22 cellular contexts compared by ENCODE assay signal in the genomic region with DNA sequence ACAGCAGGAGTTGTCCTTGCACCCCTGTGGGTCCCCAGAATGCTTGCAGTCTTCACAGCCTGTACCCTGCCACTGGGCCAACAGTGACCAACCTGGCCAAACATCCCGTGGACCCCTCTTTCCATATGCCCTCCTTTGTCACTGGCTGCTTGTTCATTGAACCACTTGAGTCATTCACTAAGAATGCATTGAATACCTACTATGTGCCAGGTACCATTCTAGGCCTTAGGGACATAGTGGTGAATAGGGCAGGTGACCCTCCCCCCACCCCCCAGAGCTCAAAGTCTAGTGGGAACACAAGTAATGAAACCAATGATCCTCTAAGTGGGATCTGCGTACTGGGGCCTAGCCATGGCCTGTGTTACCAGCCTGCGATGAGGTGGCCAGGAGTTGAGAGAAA. TPM values are rescaled to one million over a fixed set of nuclear protein-coding genes. Genes with fewer than 3 reads are reported as not detected.
DNase-seq lines count a peak whose midpoint lies in the region; ATAC-seq, FAIRE-seq and TF ChIP-seq lines count a peak whose summit lies in the region.
"Had no signal": no experiment of that assay in that cellular context is flagged by ENCODE, and none has a peak within 500 bp of the region (broad histone marks: within the 10 kb centered on the region; RNA-seq: fewer than 3 reads in every experiment).

No MANE protein-coding gene starts in this region.

- H3K27ac ChIP-seq in HepG2 (ENCODE audit: extremely low read length, insufficient read depth, low read length) = no peak overlapping the region
- H3K27ac ChIP-seq in right lobe of liver = no peak overlapping the region
- peak overlapping the region; percentile 43 for H3K27ac ChIP-seq in KOPT-K1 (ENCODE audit: low read depth, low read length, poor library complexity, severe bottlenecking)
- H3K27ac ChIP-seq in K562 (ENCODE audit: extremely low read depth, low read depth, low read length) = no peak overlapping the region
- no peak overlapping the region for H3K27ac ChIP-seq in osteoblast (ENCODE audit: low read depth, low read length)
- no peak overlapping the region for H3K27ac ChIP-seq in substantia nigra (ENCODE audit: low read depth, low read length, poor library complexity, severe bottlenecking)
- H3K27ac ChIP-seq: A549, C4-2B, GM23248 had no signal

- no peak overlapping the region for H3K4me2 ChIP-seq in HepG2 (ENCODE audit: low read depth, low read length)
- no peak overlapping the region for H3K4me2 ChIP-seq in K562 (ENCODE audit: insufficient read depth, low read length)
- H3K4me2 ChIP-seq in osteoblast (ENCODE audit: insufficient read depth, low read length) = no peak overlapping the region
- H3K4me2 ChIP-seq: A549 had no signal

- H3K9ac ChIP-seq in HepG2 (ENCODE audit: insufficient read depth, low read depth, low read length) (no peak overlapping the region), K562 (ENCODE audit: insufficient read depth in 1 of 2, low read depth in 2 of 2, low read length in 2 of 2) (no peak overlapping the region)
- H3K9ac ChIP-seq: GM23248 had no signal

- H3K4me1 ChIP-seq in HepG2 (ENCODE audit: insufficient read depth, low read length) (peaks cover 53% of the 10 kb centered on the region), right lobe of liver (no peaks in the 10 kb centered on the region), K562 (replicated peaks in 1 of 2; ENCODE audit: control insufficient read depth in 2 of 2, insufficient read depth in 2 of 2, low read length in 2 of 2) (peaks cover 0 to 12% of the 10 kb centered on the region in 2 experiments; a peak in 2 of 5 replicates), osteoblast (ENCODE audit: insufficient read depth, low read length) (no peaks in the 10 kb centered on the region)
- H3K4me1 ChIP-seq: BE2C had no signal

- TF ChIP-seq CTCF in HepG2 (CRISPR knock-in tag; IDR thresholded peaks at IDR 0.05) = no peak
- no peak for TF ChIP-seq CTCF in right lobe of liver (IDR thresholded peaks at IDR 0.05)
- no peak for TF ChIP-seq CTCF in K562 (IDR thresholded peaks at IDR 0.05 in 2 of 3, conservative IDR thresholded peaks at IDR 0.05 in 1 of 3; ENCODE audit: insufficient read depth in 2 of 3, low read depth in 1 of 3, low read length in 3 of 3)
- TF ChIP-seq CTCF in osteoblast (IDR thresholded peaks at IDR 0.05; ENCODE audit: extremely low read depth, low read depth, low read length) = no peak

- no peaks in the 10 kb centered on the region for H3K9me1 ChIP-seq in K562 (ENCODE audit: control insufficient read depth, insufficient read depth, low read length)

- in situ Hi-C loops in HepG2 (cut with HindIII; ENCODE audit: extremely low pct_ligation_motif_present, low pct_unique_long_range_greater_than_20kb) = no loop called here
- in situ Hi-C loops in K562 (cut with MboI) = no loop called here

- TF ChIP-seq POLR2A in HepG2 (IDR thresholded peaks at IDR 0.05; ENCODE audit: insufficient read depth in 1 of 2, low read depth in 2 of 2, low read length in 2 of 2) (no peak), right lobe of liver (IDR thresholded peaks at IDR 0.05) (no peak), K562 (conservative IDR thresholded peaks at IDR 0.05) (no peak), GM18505 (IDR thresholded peaks at IDR 0.05; ENCODE audit: borderline replicate concordance, extremely low read depth, insufficient read depth, insufficient read length) (no peak)

- intact Hi-C loops in HepG2 (cut with micrococcal nuclease; ENCODE audit: unreplicated experiment) (no loop called here), right lobe of liver (cut with DNase I) (no loop called here), K562 (cut with micrococcal nuclease) (no loop called here)

- H3K4me3 ChIP-seq in HepG2 (replicated peaks in 1 of 3; ENCODE audit: insufficient read depth in 1 of 3, low read depth in 2 of 3, low read length in 3 of 3) = no peak overlapping the region
- H3K4me3 ChIP-seq in right lobe of liver = no peak overlapping the region
- H3K4me3 ChIP-seq in K562 = no peak overlapping the region
- H3K4me3 ChIP-seq in osteoblast (ENCODE audit: insufficient read depth, low read length) = no peak overlapping the region
- H3K4me3 ChIP-seq: A549, GM23248 had no signal

- peaks cover 0 to 2% of the 10 kb centered on the region in 2 experiments; a peak in 1 of 5 replicates for H3K27me3 ChIP-seq in HepG2 (ENCODE audit: control insufficient read depth in 1 of 2, insufficient read depth in 2 of 2, low read length in 2 of 2)
- H3K27me3 ChIP-seq in right lobe of liver = no peaks in the 10 kb centered on the region
- no peaks in the 10 kb centered on the region for H3K27me3 ChIP-seq in K562 (ENCODE audit: control insufficient read depth in 2 of 2, insufficient read depth in 2 of 2, low read length in 2 of 2)
- peaks cover 9% of the 10 kb centered on the region for H3K27me3 ChIP-seq in osteoblast (ENCODE audit: insufficient read depth, low read length)
- H3K27me3 ChIP-seq: BE2C had no signal

- ATAC-seq in HepG2 (no peak), right lobe of liver (no peak), K562 (no peak), GM21737 (IDR thresholded peaks at IDR 0.05; ENCODE audit: unreplicated experiment) (no peak), GM18505 (IDR thresholded peaks at IDR 0.05; ENCODE audit: unreplicated experiment) (no peak)
- ATAC-seq: A549 had no signal

- H2AFZ ChIP-seq in HepG2 (ENCODE audit: low read length) (no peak overlapping the region), K562 (ENCODE audit: low read depth, low read length) (no peak overlapping the region), osteoblast (ENCODE audit: low read length) (no peak overlapping the region)
- H2AFZ ChIP-seq: GM23248 had no signal

- H3K36me3 ChIP-seq in HepG2 (replicated peaks in 1 of 2; ENCODE audit: control insufficient read depth in 1 of 2, insufficient read depth in 2 of 2, low read length in 2 of 2) (no peaks in the 10 kb centered on the region), right lobe of liver (no peaks in the 10 kb centered on the region), KOPT-K1 (ENCODE audit: insufficient read depth, low read length) (no peaks in the 10 kb centered on the region), K562 (ENCODE audit: control insufficient read depth, insufficient read depth, low read length) (no peaks in the 10 kb centered on the region), osteoblast (ENCODE audit: insufficient read depth, low read length) (no peaks in the 10 kb centered on the region)
- H3K36me3 ChIP-seq: BE2C had no signal

- 77% methylated on average over 3 of the region's 3 CpGs for WGBS in HepG2 (ENCODE audit: low lambda C conversion rate)
- 100% methylated on average over 2 of the region's 3 CpGs for WGBS in right lobe of liver (ENCODE audit: insufficient coverage, low coverage, low lambda C conversion rate, missing lambda C conversion rate)
- 71% methylated on average over 3 of the region's 3 CpGs for WGBS in K562 (ENCODE audit: insufficient coverage, low coverage, missing lambda C conversion rate)

- CTCF ChIA-PET in HepG2 (lab: Yijun Ruan, JAX; ENCODE audit: low intra/inter-chr PET ratio, low total read pairs) (no interaction called here), K562 (lab: Yijun Ruan, JAX; ENCODE audit: low intra/inter-chr PET ratio) (no interaction called here)

- no peak for FAIRE-seq in HepG2 (lab: Jason Lieb, UNC)
- FAIRE-seq in K562 (lab: Jason Lieb, UNC) = no peak
- FAIRE-seq: A549, H1 had no signal

- TF ChIP-seq EP300 in HepG2 (IDR thresholded peaks at IDR 0.05; ENCODE audit: low read depth in 2 of 2, low read length in 2 of 2) = no peak
- no peak for TF ChIP-seq EP300 in HepG2 (CRISPR knock-in tag; IDR thresholded peaks at IDR 0.05; ENCODE audit: borderline replicate concordance)
- TF ChIP-seq EP300 in K562 (IDR thresholded peaks at IDR 0.05; ENCODE audit: low read length) = no peak

- POLR2A ChIA-PET in HepG2 (lab: Yijun Ruan, JAX) (no interaction called here), K562 (lab: Yijun Ruan, JAX) (no interaction called here)

- H3K9me3 ChIP-seq in HepG2 (ENCODE audit: low read length) = no peaks in the 10 kb centered on the region
- no peaks in the 10 kb centered on the region for H3K9me3 ChIP-seq in right lobe of liver
- no peaks in the 10 kb centered on the region for H3K9me3 ChIP-seq in KOPT-K1 (ENCODE audit: insufficient read depth, low read length, poor library complexity, severe bottlenecking)
- H3K9me3 ChIP-seq in K562 (replicated peaks; ENCODE audit: control insufficient read depth, insufficient read depth, low read depth, low read length) = no peaks in the 10 kb centered on the region
- H3K9me3 ChIP-seq in osteoblast (ENCODE audit: low read depth, low read length) = no peaks in the 10 kb centered on the region
- H3K9me3 ChIP-seq: A549, BE2C, Caco-2 had no signal

- no peaks in the 10 kb centered on the region for H3K79me2 ChIP-seq in HepG2 (ENCODE audit: insufficient read depth, low read length)
- H3K79me2 ChIP-seq in K562 (ENCODE audit: control insufficient read depth, insufficient read depth, low read length) = no peaks in the 10 kb centered on the region
- no peaks in the 10 kb centered on the region for H3K79me2 ChIP-seq in osteoblast (ENCODE audit: insufficient read depth, low read length)

- H4K20me1 ChIP-seq in HepG2 (ENCODE audit: insufficient read depth, low read length) (no peaks in the 10 kb centered on the region), K562 (replicated peaks; ENCODE audit: control insufficient read depth, insufficient read depth, low read length) (no peaks in the 10 kb centered on the region), osteoblast (ENCODE audit: insufficient read depth, low read length) (no peaks in the 10 kb centered on the region)

- TF ChIP-seq RAD21 in HepG2 (CRISPR knock-in tag; IDR thresholded peaks at IDR 0.05) (no peak), K562 (CRISPR knock-in tag; conservative IDR thresholded peaks at IDR 0.05 in 1 of 2, IDR thresholded peaks at IDR 0.05 in 1 of 2) (no peak)

- no TSS peak for BruUV-seq in HepG2 (replicated peaks; lab: Mats Ljungman, UMichigan)
- BruUV-seq in K562 (replicated peaks; lab: Mats Ljungman, UMichigan) = no TSS peak

- DNase-seq in HepG2 (ENCODE audit: low spot score) (no peak), right lobe of liver (no peak), K562 (ENCODE audit: extremely low read depth in 1 of 4, low spot score in 3 of 4) (no peak), osteoblast (ENCODE audit: insufficient read length, low spot score, missing footprints) (peak; percentile 42), substantia nigra (lab: John Stamatoyannopoulos, UW) (no peak)
- DNase-seq: 8988T, ACHN, BE2C, Caco-2, DMS153, EL, GM23248, H7, HCEC 1CT had no signal

RNA-seq across cellular contexts. Expression of a gene that starts 28.2 kb away (rescaled TPM):
- total RNA-seq in HepG2 (2016; rRNA removed; fragmentation: Illumina TruSeq; extraction: Trizol) (13.7 and 14.8 TPM in 2 replicates), right lobe of liver (10 to 100 TPM; 11.3 to 19.0 (median 17.3) TPM), K562 (2014; rRNA removed) (18.3 and 23.3 TPM in 2 replicates), K562 (2014; rRNA removed; fragmentation: Illumina TruSeq; extraction: Trizol) (33.9 and 41.4 TPM in 2 replicates), K562 (2015; rRNA removed; fragmentation: Illumina TruSeq; extraction: Trizol) (28.6 and 35.6 TPM in 2 replicates), K562 (2021) (26.3 and 33.2 TPM in 2 replicates), osteoblast (2.5 and 5.9 TPM in 2 replicates)
- total RNA-seq in HepG2 (2016; cell fraction: cytosol; rRNA removed; fragmentation: Illumina TruSeq; extraction: Trizol; ENCODE audit: low read depth) = 17.8 and 18.9 TPM in 2 replicates
- 14.0 and 14.9 TPM in 2 replicates for total RNA-seq in HepG2 (2016; cell fraction: insoluble cytoplasmic fraction; rRNA removed; fragmentation: Illumina TruSeq; extraction: Trizol)
- total RNA-seq in HepG2 (2016; cell fraction: membrane; rRNA removed; fragmentation: Illumina TruSeq; extraction: Trizol) = 20.5 and 22.0 TPM in 2 replicates
- total RNA-seq in HepG2 (2016; cell fraction: nucleus; rRNA removed; fragmentation: Illumina TruSeq; extraction: Trizol) = 10.7 and 17.6 TPM in 2 replicates
- polyA plus RNA-seq in HepG2 (2011; rRNA removed) (27.3 and 33.4 TPM in 2 replicates), K562 (2011; rRNA removed) (61.5 and 72.1 TPM in 2 replicates), K562 (2014; fragmentation: Illumina TruSeq; extraction: Trizol) (40.8 and 50.0 TPM in 2 replicates), K562 (2014; fragmentation: Nextera tagmentation; extraction: Ambion mirVana) (100 to 1,000 TPM; 108 to 122 TPM), K562 (2014; rRNA removed) (25.7 and 36.0 TPM in 2 replicates)
- 11.5 and 19.9 TPM in 2 replicates for polyA plus RNA-seq in HepG2 (2011; cell fraction: cytosol; rRNA removed)
- 14.6 and 17.8 TPM in 2 replicates for polyA plus RNA-seq in HepG2 (2011; cell fraction: nucleus; rRNA removed)
- 10.2 and 23.5 TPM in 2 replicates for polyA plus RNA-seq in HepG2 (2012)
- 30.3 and 35.6 TPM in 2 replicates for polyA plus RNA-seq in HepG2 (2016; cell fraction: cytosol; fragmentation: Illumina TruSeq; extraction: Trizol; ENCODE audit: low read depth)
- polyA plus RNA-seq in HepG2 (2016; cell fraction: insoluble cytoplasmic fraction; fragmentation: Illumina TruSeq; extraction: Trizol; ENCODE audit: low read depth) = 25.5 and 30.4 TPM in 2 replicates
- 33.9 and 38.2 TPM in 2 replicates for polyA plus RNA-seq in HepG2 (2016; cell fraction: membrane; fragmentation: Illumina TruSeq; extraction: Trizol; ENCODE audit: low read depth)
- 37.8 and 39.4 TPM in 2 replicates for polyA plus RNA-seq in HepG2 (2016; cell fraction: nucleus; fragmentation: Illumina TruSeq; extraction: Trizol; ENCODE audit: insufficient read depth, low read depth)
- polyA minus RNA-seq in HepG2 (2011; rRNA and poly(A)+ RNA removed; ENCODE audit: low replicate concordance) = 7.7 and 7.8 TPM in 2 replicates
- 5.8 and 7.8 TPM in 2 replicates for polyA minus RNA-seq in HepG2 (2011; cell fraction: cytosol; rRNA and poly(A)+ RNA removed)
- 11.4 and 13.6 TPM in 2 replicates for polyA minus RNA-seq in HepG2 (2011; cell fraction: nucleus; rRNA and poly(A)+ RNA removed)
- total RNA-seq in K562 (2011; cell fraction: chromatin; rRNA removed; ENCODE audit: low replicate concordance) = 14.7 and 23.3 TPM in 2 replicates
- total RNA-seq in K562 (2011; cell fraction: nucleolus; rRNA removed) = 11.3 and 13.5 TPM in 2 replicates
- total RNA-seq in K562 (2011; cell fraction: nucleoplasm; rRNA removed) = 22.6 and 23.7 TPM in 2 replicates
- 19.3 and 44.8 TPM in 2 replicates for polyA plus RNA-seq in K562 (2011; cell fraction: cytosol; rRNA removed)
- 16.6 and 25.9 TPM in 2 replicates for polyA plus RNA-seq in K562 (2011; cell fraction: nucleus; rRNA removed)
- polyA plus RNA-seq in K562 (2012) = 35.4 and 65.1 TPM in 2 replicates
- 20.4 and 27.9 TPM in 2 replicates for polyA minus RNA-seq in K562 (2011; rRNA and poly(A)+ RNA removed)
- 6.1 and 13.9 TPM in 2 replicates for polyA minus RNA-seq in K562 (2011; cell fraction: cytosol; rRNA and poly(A)+ RNA removed)
- 9.2 and 12.9 TPM in 2 replicates for polyA minus RNA-seq in K562 (2011; cell fraction: nucleus; rRNA and poly(A)+ RNA removed)

RNA-seq across cellular contexts. Expression of a gene that starts 28.4 kb away (rescaled TPM):
- total RNA-seq in HepG2 (2016; rRNA removed; fragmentation: Illumina TruSeq; extraction: Trizol) (108 and 162 TPM in 2 replicates), right lobe of liver (10 to 100 TPM; 46.7 to 68.7 (median 54.2) TPM), K562 (2014; rRNA removed) (92.0 and 120 TPM in 2 replicates), K562 (2014; rRNA removed; fragmentation: Illumina TruSeq; extraction: Trizol) (76.9 and 79.7 TPM in 2 replicates), K562 (2015; rRNA removed; fragmentation: Illumina TruSeq; extraction: Trizol) (78.7 and 84.1 TPM in 2 replicates), K562 (2021) (70.2 and 72.3 TPM in 2 replicates), osteoblast (364 and 410 TPM in 2 replicates)
- total RNA-seq in HepG2 (2016; cell fraction: cytosol; rRNA removed; fragmentation: Illumina TruSeq; extraction: Trizol; ENCODE audit: low read depth) = 111 and 126 TPM in 2 replicates
- 108 and 166 TPM in 2 replicates for total RNA-seq in HepG2 (2016; cell fraction: insoluble cytoplasmic fraction; rRNA removed; fragmentation: Illumina TruSeq; extraction: Trizol)
- 165 and 198 TPM in 2 replicates for total RNA-seq in HepG2 (2016; cell fraction: membrane; rRNA removed; fragmentation: Illumina TruSeq; extraction: Trizol)
- total RNA-seq in HepG2 (2016; cell fraction: nucleus; rRNA removed; fragmentation: Illumina TruSeq; extraction: Trizol) = 153 and 156 TPM in 2 replicates
- polyA plus RNA-seq in HepG2 (2011; rRNA removed) (45.8 and 55.7 TPM in 2 replicates), K562 (2011; rRNA removed) (50.9 and 55.2 TPM in 2 replicates), K562 (2014; fragmentation: Illumina TruSeq; extraction: Trizol) (55.2 and 59.5 TPM in 2 replicates), K562 (2014; fragmentation: Nextera tagmentation; extraction: Ambion mirVana) (10 to 100 TPM; 17.5 to 20.2 TPM), K562 (2014; rRNA removed) (43.8 and 45.5 TPM in 2 replicates)
- polyA plus RNA-seq in HepG2 (2011; cell fraction: cytosol; rRNA removed) = 38.5 and 41.4 TPM in 2 replicates
- polyA plus RNA-seq in HepG2 (2011; cell fraction: nucleus; rRNA removed) = 75.7 and 103 TPM in 2 replicates
- polyA plus RNA-seq in HepG2 (2012) = 62.1 and 88.8 TPM in 2 replicates
- 6.9 and 8.0 TPM in 2 replicates for polyA plus RNA-seq in HepG2 (2016; cell fraction: cytosol; fragmentation: Illumina TruSeq; extraction: Trizol; ENCODE audit: low read depth)
- 102 and 108 TPM in 2 replicates for polyA plus RNA-seq in HepG2 (2016; cell fraction: insoluble cytoplasmic fraction; fragmentation: Illumina TruSeq; extraction: Trizol; ENCODE audit: low read depth)
- polyA plus RNA-seq in HepG2 (2016; cell fraction: membrane; fragmentation: Illumina TruSeq; extraction: Trizol; ENCODE audit: low read depth) = 34.7 and 44.9 TPM in 2 replicates
- polyA plus RNA-seq in HepG2 (2016; cell fraction: nucleus; fragmentation: Illumina TruSeq; extraction: Trizol; ENCODE audit: insufficient read depth, low read depth) = 109 and 111 TPM in 2 replicates
- 51.0 and 75.9 TPM in 2 replicates for polyA minus RNA-seq in HepG2 (2011; rRNA and poly(A)+ RNA removed; ENCODE audit: low replicate concordance)
- 139 and 147 TPM in 2 replicates for polyA minus RNA-seq in HepG2 (2011; cell fraction: cytosol; rRNA and poly(A)+ RNA removed)
- polyA minus RNA-seq in HepG2 (2011; cell fraction: nucleus; rRNA and poly(A)+ RNA removed) = 285 and 338 TPM in 2 replicates
- 68.3 and 340 TPM in 2 replicates for total RNA-seq in K562 (2011; cell fraction: chromatin; rRNA removed; ENCODE audit: low replicate concordance)
- 36.7 and 62.0 TPM in 2 replicates for total RNA-seq in K562 (2011; cell fraction: nucleolus; rRNA removed)
- total RNA-seq in K562 (2011; cell fraction: nucleoplasm; rRNA removed) = 111 and 148 TPM in 2 replicates
- polyA plus RNA-seq in K562 (2011; cell fraction: cytosol; rRNA removed) = 23.6 and 27.3 TPM in 2 replicates
- polyA plus RNA-seq in K562 (2011; cell fraction: nucleus; rRNA removed) = 76.0 and 95.6 TPM in 2 replicates
- 39.0 and 63.6 TPM in 2 replicates for polyA plus RNA-seq in K562 (2012)
- polyA minus RNA-seq in K562 (2011; rRNA and poly(A)+ RNA removed) = 113 and 162 TPM in 2 replicates
- polyA minus RNA-seq in K562 (2011; cell fraction: cytosol; rRNA and poly(A)+ RNA removed) = 61.4 and 64.4 TPM in 2 replicates
- polyA minus RNA-seq in K562 (2011; cell fraction: nucleus; rRNA and poly(A)+ RNA removed) = 81.3 and 164 TPM in 2 replicates

RNA-seq across cellular contexts. Expression of a gene that starts 38.1 kb away (rescaled TPM):
- total RNA-seq in HepG2 (2016; rRNA removed; fragmentation: Illumina TruSeq; extraction: Trizol) (0.09 and 0.13 TPM in 2 replicates), right lobe of liver (under 1 TPM in 3 of 6 experiments, not detected in 3; 0.12 to 0.18 (median 0.17) TPM), K562 (2014; rRNA removed) (not detected in 2 replicates), K562 (2014; rRNA removed; fragmentation: Illumina TruSeq; extraction: Trizol) (not detected in 2 replicates), K562 (2015; rRNA removed; fragmentation: Illumina TruSeq; extraction: Trizol) (not detected in 2 replicates), K562 (2021) (not detected in 2 replicates), osteoblast (not detected in 2 replicates)
- total RNA-seq in HepG2 (2016; cell fraction: cytosol; rRNA removed; fragmentation: Illumina TruSeq; extraction: Trizol; ENCODE audit: low read depth) = not detected in 2 replicates
- 0.19 and 0.26 TPM in 2 replicates for total RNA-seq in HepG2 (2016; cell fraction: insoluble cytoplasmic fraction; rRNA removed; fragmentation: Illumina TruSeq; extraction: Trizol)
- 0.40 and 0.45 TPM in 2 replicates for total RNA-seq in HepG2 (2016; cell fraction: membrane; rRNA removed; fragmentation: Illumina TruSeq; extraction: Trizol)
- total RNA-seq in HepG2 (2016; cell fraction: nucleus; rRNA removed; fragmentation: Illumina TruSeq; extraction: Trizol) = not detected in 2 replicates
- polyA plus RNA-seq in HepG2 (2011; rRNA removed) (2.1 and 2.9 TPM in 2 replicates), K562 (2011; rRNA removed) (not detected in 2 replicates), K562 (2014; fragmentation: Illumina TruSeq; extraction: Trizol) (not detected in 2 replicates), K562 (2014; fragmentation: Nextera tagmentation; extraction: Ambion mirVana) (not detected), K562 (2014; rRNA removed) (not detected in 2 replicates)
- 1.8 and 2.0 TPM in 2 replicates for polyA plus RNA-seq in HepG2 (2011; cell fraction: cytosol; rRNA removed)
- 0.63 and 1.2 TPM in 2 replicates for polyA plus RNA-seq in HepG2 (2011; cell fraction: nucleus; rRNA removed)
- polyA plus RNA-seq in HepG2 (2012) = 0.72 and 1.4 TPM in 2 replicates
- 0.24 and 0.29 TPM in 2 replicates for polyA plus RNA-seq in HepG2 (2016; cell fraction: cytosol; fragmentation: Illumina TruSeq; extraction: Trizol; ENCODE audit: low read depth)
- polyA plus RNA-seq in HepG2 (2016; cell fraction: insoluble cytoplasmic fraction; fragmentation: Illumina TruSeq; extraction: Trizol; ENCODE audit: low read depth) = 0.47 TPM in 2 replicates
- polyA plus RNA-seq in HepG2 (2016; cell fraction: membrane; fragmentation: Illumina TruSeq; extraction: Trizol; ENCODE audit: low read depth) = 0.42 and 0.52 TPM in 2 replicates
- 0.42 TPM in 1 of 2 replicates, not detected in the other for polyA plus RNA-seq in HepG2 (2016; cell fraction: nucleus; fragmentation: Illumina TruSeq; extraction: Trizol; ENCODE audit: insufficient read depth, low read depth)
- polyA minus RNA-seq in HepG2 (2011; rRNA and poly(A)+ RNA removed; ENCODE audit: low replicate concordance) = 2.2 TPM in 1 of 2 replicates, not detected in the other
- polyA minus RNA-seq in HepG2 (2011; cell fraction: cytosol; rRNA and poly(A)+ RNA removed) = 0.59 and 0.62 TPM in 2 replicates
- polyA minus RNA-seq in HepG2 (2011; cell fraction: nucleus; rRNA and poly(A)+ RNA removed) = 0.39 and 0.50 TPM in 2 replicates
- total RNA-seq in K562 (2011; cell fraction: chromatin; rRNA removed; ENCODE audit: low replicate concordance) = not detected in 2 replicates
- not detected in 2 replicates for total RNA-seq in K562 (2011; cell fraction: nucleolus; rRNA removed)
- total RNA-seq in K562 (2011; cell fraction: nucleoplasm; rRNA removed) = not detected in 2 replicates
- not detected in 2 replicates for polyA plus RNA-seq in K562 (2011; cell fraction: cytosol; rRNA removed)
- polyA plus RNA-seq in K562 (2011; cell fraction: nucleus; rRNA removed) = not detected in 2 replicates
- not detected in 2 replicates for polyA plus RNA-seq in K562 (2012)
- not detected in 2 replicates for polyA minus RNA-seq in K562 (2011; rRNA and poly(A)+ RNA removed)
- not detected in 2 replicates for polyA minus RNA-seq in K562 (2011; cell fraction: cytosol; rRNA and poly(A)+ RNA removed)
- polyA minus RNA-seq in K562 (2011; cell fraction: nucleus; rRNA and poly(A)+ RNA removed) = not detected in 2 replicates
- total RNA-seq: CD4-positive, CD25-positive, alpha-beta regulatory T cell; CD8-positive, alpha-beta T cell; GM23248 had no signal
- polyA plus RNA-seq: CD4-positive, CD25-positive, alpha-beta regulatory T cell; GM23248 had no signal
